1 cellular context compared by ENCODE assay signal in genomic region chrX:2698604-2699003, GRCh38.
TF ChIP-seq lines count a peak whose summit lies in the region.

No MANE protein-coding gene starts in this region.

TF ChIP-seq in HepG2, 621 proteins besides CTCF, POLR2A, EP300 and RAD21:
- TF ChIP-seq RCOR2 (CRISPR knock-in tag; IDR thresholded peaks at IDR 0.05) (no peak), GTF3A (CRISPR knock-in tag; conservative IDR thresholded peaks at IDR 0.05) (no peak), ZNF235 (CRISPR knock-in tag; IDR thresholded peaks at IDR 0.05; ENCODE audit: borderline replicate concordance) (no peak), ARID5B (CRISPR knock-in tag; IDR thresholded peaks at IDR 0.05) (no peak), ZNF292 (CRISPR knock-in tag; IDR thresholded peaks at IDR 0.05; ENCODE audit: borderline replicate concordance, low read depth) (no peak), ZKSCAN1 (IDR thresholded peaks at IDR 0.05; ENCODE audit: low read length) (no peak), JARID2 (CRISPR knock-in tag; IDR thresholded peaks at IDR 0.05; ENCODE audit: insufficient replicate concordance) (no peak), NCOA1 (CRISPR knock-in tag; IDR thresholded peaks at IDR 0.05) (no peak), ATRX (CRISPR knock-in tag; IDR thresholded peaks at IDR 0.05; ENCODE audit: borderline replicate concordance) (no peak), RXRB (CRISPR knock-in tag; IDR thresholded peaks at IDR 0.05; ENCODE audit: borderline replicate concordance) (no peak), TEF (CRISPR knock-in tag; IDR thresholded peaks at IDR 0.05) (no peak)
- TF ChIP-seq, protein P1, sequence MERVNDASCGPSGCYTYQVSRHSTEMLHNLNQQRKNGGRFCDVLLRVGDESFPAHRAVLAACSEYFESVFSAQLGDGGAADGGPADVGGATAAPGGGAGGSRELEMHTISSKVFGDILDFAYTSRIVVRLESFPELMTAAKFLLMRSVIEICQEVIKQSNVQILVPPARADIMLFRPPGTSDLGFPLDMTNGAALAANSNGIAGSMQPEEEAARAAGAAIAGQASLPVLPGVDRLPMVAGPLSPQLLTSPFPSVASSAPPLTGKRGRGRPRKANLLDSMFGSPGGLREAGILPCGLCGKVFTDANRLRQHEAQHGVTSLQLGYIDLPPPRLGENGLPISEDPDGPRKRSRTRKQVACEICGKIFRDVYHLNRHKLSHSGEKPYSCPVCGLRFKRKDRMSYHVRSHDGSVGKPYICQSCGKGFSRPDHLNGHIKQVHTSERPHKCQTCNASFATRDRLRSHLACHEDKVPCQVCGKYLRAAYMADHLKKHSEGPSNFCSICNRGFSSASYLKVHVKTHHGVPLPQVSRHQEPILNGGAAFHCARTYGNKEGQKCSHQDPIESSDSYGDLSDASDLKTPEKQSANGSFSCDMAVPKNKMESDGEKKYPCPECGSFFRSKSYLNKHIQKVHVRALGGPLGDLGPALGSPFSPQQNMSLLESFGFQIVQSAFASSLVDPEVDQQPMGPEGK (CRISPR knock-in tag; IDR thresholded peaks at IDR 0.05) = no peak
